1 cellular context compared by ENCODE assay signal in the genomic region with DNA sequence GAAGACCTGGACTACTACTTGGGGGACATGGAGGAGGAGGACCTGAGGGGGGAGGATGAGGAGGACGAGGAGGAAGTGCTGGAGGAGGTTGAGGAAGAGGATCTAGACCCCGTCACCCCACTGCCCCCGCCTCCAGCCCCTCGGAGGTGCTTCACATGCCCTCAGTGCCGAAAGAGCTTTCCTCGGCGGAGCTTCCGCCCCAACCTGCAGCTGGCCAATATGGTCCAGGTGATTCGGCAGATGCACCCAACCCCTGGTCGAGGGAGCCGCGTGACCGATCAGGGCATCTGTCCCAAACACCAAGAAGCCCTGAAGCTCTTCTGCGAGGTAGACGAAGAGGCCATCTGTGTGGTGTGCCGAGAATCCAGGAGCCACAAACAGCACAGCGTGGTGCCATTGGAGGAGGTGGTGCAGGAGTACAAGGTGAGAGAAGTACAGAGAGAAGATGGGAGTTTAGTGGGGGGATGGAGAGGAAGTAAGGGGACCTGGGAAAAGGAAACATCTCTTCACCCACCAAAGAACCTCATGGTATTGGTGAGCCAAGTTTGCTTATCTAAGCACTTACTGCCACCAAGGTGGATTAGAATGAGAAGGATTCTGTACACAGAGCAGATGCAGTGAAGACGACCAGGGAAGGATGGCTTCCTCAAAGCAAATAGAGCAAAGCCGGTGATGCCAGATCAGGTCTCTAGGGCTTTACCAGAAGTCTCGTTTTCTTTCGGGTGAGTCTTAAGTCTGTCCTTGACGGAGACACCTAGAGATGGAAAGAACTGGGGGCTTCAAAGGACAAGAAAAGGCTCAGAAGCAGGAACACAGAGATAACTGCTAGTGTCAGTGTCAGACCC.
TF ChIP-seq lines count a peak whose summit lies in the region.

No MANE protein-coding gene starts in this region.

TF ChIP-seq in neural cell, 6 proteins besides CTCF, POLR2A, EP300 and RAD21 (continued from another document):
- TF ChIP-seq, protein P1, sequence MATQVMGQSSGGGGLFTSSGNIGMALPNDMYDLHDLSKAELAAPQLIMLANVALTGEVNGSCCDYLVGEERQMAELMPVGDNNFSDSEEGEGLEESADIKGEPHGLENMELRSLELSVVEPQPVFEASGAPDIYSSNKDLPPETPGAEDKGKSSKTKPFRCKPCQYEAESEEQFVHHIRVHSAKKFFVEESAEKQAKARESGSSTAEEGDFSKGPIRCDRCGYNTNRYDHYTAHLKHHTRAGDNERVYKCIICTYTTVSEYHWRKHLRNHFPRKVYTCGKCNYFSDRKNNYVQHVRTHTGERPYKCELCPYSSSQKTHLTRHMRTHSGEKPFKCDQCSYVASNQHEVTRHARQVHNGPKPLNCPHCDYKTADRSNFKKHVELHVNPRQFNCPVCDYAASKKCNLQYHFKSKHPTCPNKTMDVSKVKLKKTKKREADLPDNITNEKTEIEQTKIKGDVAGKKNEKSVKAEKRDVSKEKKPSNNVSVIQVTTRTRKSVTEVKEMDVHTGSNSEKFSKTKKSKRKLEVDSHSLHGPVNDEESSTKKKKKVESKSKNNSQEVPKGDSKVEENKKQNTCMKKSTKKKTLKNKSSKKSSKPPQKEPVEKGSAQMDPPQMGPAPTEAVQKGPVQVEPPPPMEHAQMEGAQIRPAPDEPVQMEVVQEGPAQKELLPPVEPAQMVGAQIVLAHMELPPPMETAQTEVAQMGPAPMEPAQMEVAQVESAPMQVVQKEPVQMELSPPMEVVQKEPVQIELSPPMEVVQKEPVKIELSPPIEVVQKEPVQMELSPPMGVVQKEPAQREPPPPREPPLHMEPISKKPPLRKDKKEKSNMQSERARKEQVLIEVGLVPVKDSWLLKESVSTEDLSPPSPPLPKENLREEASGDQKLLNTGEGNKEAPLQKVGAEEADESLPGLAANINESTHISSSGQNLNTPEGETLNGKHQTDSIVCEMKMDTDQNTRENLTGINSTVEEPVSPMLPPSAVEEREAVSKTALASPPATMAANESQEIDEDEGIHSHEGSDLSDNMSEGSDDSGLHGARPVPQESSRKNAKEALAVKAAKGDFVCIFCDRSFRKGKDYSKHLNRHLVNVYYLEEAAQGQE (IDR thresholded peaks at IDR 0.05; ENCODE audit: borderline replicate concordance) = no peak
- no peak for TF ChIP-seq EZH2 (IDR thresholded peaks at IDR 0.05; ENCODE audit: borderline replicate concordance, insufficient read depth, low read length, poor library complexity, severe bottlenecking)
